8 cellular contexts compared by ENCODE assay signal in genomic region chr1:26694597-26695416, GRCh38. TPM values are rescaled to one million over a fixed set of nuclear protein-coding genes. Genes with fewer than 3 reads are reported as not detected.
DNase-seq lines count a peak whose midpoint lies in the region; ATAC-seq and TF ChIP-seq lines count a peak whose summit lies in the region.

No MANE protein-coding gene starts in this region.

- H3K27me3 ChIP-seq in Peyer's patch (no peaks in the 10 kb centered on the region), prostate gland (replicated peaks; ENCODE audit: insufficient read depth) (no peaks in the 10 kb centered on the region)

- H3K27ac ChIP-seq in Peyer's patch, result peak overlapping the region; percentile 96 to 100 (median 97)
- H3K27ac ChIP-seq in epithelial cell of prostate, result peak overlapping the region; percentile 91
- H3K27ac ChIP-seq in prostate gland, result peak overlapping the region; percentile 91 to 99

- H3K4me3 ChIP-seq in Peyer's patch (peak overlapping the region; percentile 95 to 98 (median 96)), prostate gland (peak overlapping the region; percentile 89 to 95)

- H3K4me1 ChIP-seq in Peyer's patch (peaks cover 0 to 44% (median 23%) of the 10 kb centered on the region in 4 donors), prostate gland (replicated peaks) (peaks cover 19% of the 10 kb centered on the region)

- TF ChIP-seq CTCF in Peyer's patch (IDR thresholded peaks at IDR 0.05), result no peak
- TF ChIP-seq CTCF in prostate gland (IDR thresholded peaks at IDR 0.05), result no peak

- 9% methylated on average over 19 of the region's 19 CpGs for WGBS in prostate gland

- no peaks in the 10 kb centered on the region for H3K9me3 ChIP-seq in Peyer's patch
- H3K9me3 ChIP-seq in prostate gland, result no peaks in the 10 kb centered on the region

- intact Hi-C loops in prostate gland (cut with DNase I), result loop anchor here (2.0 to 10.0 kb wide), 3 partner anchors 37 to 170 kb away; partner anchors contain the start of gene SFN

- no peak for TF ChIP-seq POLR2A in Peyer's patch (IDR thresholded peaks at IDR 0.05)
- TF ChIP-seq POLR2A in prostate gland (IDR thresholded peaks at IDR 0.05), result no peak

- DNase-seq in Peyer's patch (no peak), epithelial cell of prostate (ENCODE audit: low read depth, low spot score) (no peak), prostate gland (ENCODE audit: low spot score) (no peak), anterior cingulate cortex (lab: John Stamatoyannopoulos, UW) (no peak)

- H3K36me3 ChIP-seq in Peyer's patch (no peaks in the 10 kb centered on the region), prostate gland (no peaks in the 10 kb centered on the region)

- peak; percentile 8 for ATAC-seq in GM21528 (IDR thresholded peaks at IDR 0.05; ENCODE audit: low FRiP score, unreplicated experiment)
- ATAC-seq in GM21786 (IDR thresholded peaks at IDR 0.05; ENCODE audit: unreplicated experiment), result no peak
- ATAC-seq in GM21526 (IDR thresholded peaks at IDR 0.05; ENCODE audit: low FRiP score, unreplicated experiment), result no peak
- no peak for ATAC-seq in HG03139 (IDR thresholded peaks at IDR 0.05; ENCODE audit: unreplicated experiment)

RNA-seq across cellular contexts. Expression of gene ARID1A, which starts 1.0 kb away (rescaled TPM):
- total RNA-seq in Peyer's patch (10 to 100 TPM; 49.4 to 90.8 (median 66.8) TPM), prostate gland (10 to 100 TPM; 71.4 to 92.8 TPM)
